16 cellular contexts compared by ENCODE assay signal in genomic region chr5:128060644-128061388, GRCh38. TPM values are rescaled to one million over a fixed set of nuclear protein-coding genes. Genes with fewer than 3 reads are reported as not detected.
DNase-seq lines count a peak whose midpoint lies in the region; ATAC-seq and TF ChIP-seq lines count a peak whose summit lies in the region.
"Had no signal": no experiment of that assay in that cellular context is flagged by ENCODE, and none has a peak within 500 bp of the region (broad histone marks: within the 10 kb centered on the region; RNA-seq: fewer than 3 reads in every experiment).

No MANE protein-coding gene starts in this region.

- H3K4me1 ChIP-seq in foreskin keratinocyte (peaks cover 8% of the 10 kb centered on the region), mucosa of descending colon (ENCODE audit: low read depth) (peaks cover 13% of the 10 kb centered on the region), upper lobe of right lung (no peaks in the 10 kb centered on the region)
- H3K4me1 ChIP-seq: BLaER1 had no signal

- CTCF ChIA-PET in Calu3 (lab: Charles Lee): no interaction called here

- H3K27ac ChIP-seq in foreskin keratinocyte (peak overlapping the region; percentile 63), upper lobe of right lung (no peak overlapping the region)
- H3K27ac ChIP-seq: BLaER1, HL-60, KMS-11 had no signal

- ATAC-seq in foreskin keratinocyte: no peak
- peak; percentile 60 for ATAC-seq in mucosa of descending colon
- ATAC-seq in HG03159 (IDR thresholded peaks at IDR 0.05; ENCODE audit: unreplicated experiment): no peak
- ATAC-seq in upper lobe of right lung: no peak

- H3K9me3 ChIP-seq in mucosa of descending colon (no peaks in the 10 kb centered on the region), upper lobe of right lung (no peaks in the 10 kb centered on the region)
- H3K9me3 ChIP-seq: BLaER1 had no signal

- DNase-seq in Calu3 (no peak), HFFc6 (no peak), foreskin keratinocyte (no peak), mucosa of descending colon (no peak), NCI-H2107 treated with DMSO at 0.1 percent for 48 hours (lab: John Stamatoyannopoulos, UW; ENCODE audit: unreplicated experiment) (no peak), upper lobe of right lung (no peak)
- DNase-seq in stimulated activated CD8-positive, alpha-beta memory T cell treated with anti-CD3 and anti-CD28 coated beads, Interleukin-4, amount 100 ng/mL, for 48 hours: no peak
- DNase-seq: CD4-positive, alpha-beta memory T cell; DMS79 treated with DMSO at 0.1 percent for 48 hours; GF-D8; H9 had no signal

- no peak overlapping the region for H3K4me3 Mint-ChIP-seq in Calu3 (ENCODE audit: low read depth, unreplicated experiment)
- no peak overlapping the region for H3K4me3 Mint-ChIP-seq in HFFc6
- H3K4me3 Mint-ChIP-seq: CD14-positive monocyte; CD4-positive, alpha-beta memory T cell; H9 had no signal

- no TSS peak for BruUV-seq in Calu3 (replicated peaks; lab: Mats Ljungman, UMichigan)

- intact Hi-C loops in Calu3 (cut with micrococcal nuclease; ENCODE audit: unreplicated experiment): no loop called here
- intact Hi-C loops in mucosa of descending colon (cut with DNase I, micrococcal nuclease): no loop called here
- intact Hi-C loops in upper lobe of right lung (cut with DNase I): no loop called here

- no peak for TF ChIP-seq CTCF in Calu3 (IDR thresholded peaks at IDR 0.05; ENCODE audit: unreplicated experiment)
- TF ChIP-seq CTCF in HFFc6 (IDR thresholded peaks at IDR 0.05): no peak
- TF ChIP-seq CTCF in foreskin keratinocyte (conservative IDR thresholded peaks at IDR 0.05): no peak
- TF ChIP-seq CTCF in mucosa of descending colon (IDR thresholded peaks at IDR 0.05): no peak
- TF ChIP-seq CTCF in upper lobe of right lung (IDR thresholded peaks at IDR 0.05): no peak

- H3K4me3 ChIP-seq in mucosa of descending colon: no peak overlapping the region
- H3K4me3 ChIP-seq in upper lobe of right lung: no peak overlapping the region
- H3K4me3 ChIP-seq: BLaER1 had no signal

- H3K27me3 Mint-ChIP-seq in Calu3 (ENCODE audit: unreplicated experiment) (no peaks in the 10 kb centered on the region), HFFc6 (ENCODE audit: insufficient read depth) (no peaks in the 10 kb centered on the region)
- H3K27me3 Mint-ChIP-seq: CD4-positive, alpha-beta memory T cell had no signal

- peak overlapping the region; percentile 8 for H3K27ac Mint-ChIP-seq in Calu3 (ENCODE audit: unreplicated experiment)
- peak overlapping the region; percentile 79; the same call in 1 of the 2 replicates for H3K27ac Mint-ChIP-seq in HFFc6
- H3K27ac Mint-ChIP-seq: CD14-positive monocyte, H9 had no signal

- H3K36me3 ChIP-seq in mucosa of descending colon (ENCODE audit: low read depth) (no peaks in the 10 kb centered on the region), upper lobe of right lung (peaks cover 3% of the 10 kb centered on the region)

- peaks cover 27% of the 10 kb centered on the region for H3K4me1 Mint-ChIP-seq in Calu3 (ENCODE audit: low read depth, unreplicated experiment)
- H3K4me1 Mint-ChIP-seq in HFFc6 (ENCODE audit: low read depth): peaks cover 29% of the 10 kb centered on the region
- H3K4me1 Mint-ChIP-seq: CD14-positive monocyte, H9 had no signal

- H3K36me3 Mint-ChIP-seq in Calu3 (ENCODE audit: insufficient read depth, unreplicated experiment) (peaks cover 10% of the 10 kb centered on the region), HFFc6 (ENCODE audit: low read depth) (peaks cover 26% of the 10 kb centered on the region)
- H3K36me3 Mint-ChIP-seq: CD14-positive monocyte had no signal

- no peaks in the 10 kb centered on the region for H3K9me3 Mint-ChIP-seq in Calu3 (ENCODE audit: low read depth, unreplicated experiment)
- no peaks in the 10 kb centered on the region for H3K9me3 Mint-ChIP-seq in HFFc6
- H3K9me3 Mint-ChIP-seq: CD14-positive monocyte; CD4-positive, alpha-beta memory T cell; H9 had no signal

- no peaks in the 10 kb centered on the region for H3K27me3 ChIP-seq in foreskin keratinocyte
- no peaks in the 10 kb centered on the region for H3K27me3 ChIP-seq in upper lobe of right lung
- H3K27me3 ChIP-seq: BLaER1 had no signal

RNA-seq across cellular contexts. Expression of gene SLC12A2, which starts 22.8 kb away (rescaled TPM):
- total RNA-seq in Calu3 (2022) (393 and 576 TPM in 2 replicates), foreskin keratinocyte (19.4 and 23.0 TPM in 2 replicates), mucosa of descending colon (100 to 1,000 TPM in 2 of 3 donors, 10 to 100 TPM in 1; 67.6 to 207 (median 151) TPM), upper lobe of right lung (23.2 TPM)
- total RNA-seq in HFFc6 (2021; fragmentation: NEBNext Ultra II Directional; extraction: Animal tissue kit (Norgen Biotek cat#: 25700)): 10 to 100 TPM; 14.8 to 17.9 (median 16.1) TPM
- 2.6 and 3.3 TPM in 2 replicates for polyA plus RNA-seq in foreskin keratinocyte
